In the genomic region with DNA sequence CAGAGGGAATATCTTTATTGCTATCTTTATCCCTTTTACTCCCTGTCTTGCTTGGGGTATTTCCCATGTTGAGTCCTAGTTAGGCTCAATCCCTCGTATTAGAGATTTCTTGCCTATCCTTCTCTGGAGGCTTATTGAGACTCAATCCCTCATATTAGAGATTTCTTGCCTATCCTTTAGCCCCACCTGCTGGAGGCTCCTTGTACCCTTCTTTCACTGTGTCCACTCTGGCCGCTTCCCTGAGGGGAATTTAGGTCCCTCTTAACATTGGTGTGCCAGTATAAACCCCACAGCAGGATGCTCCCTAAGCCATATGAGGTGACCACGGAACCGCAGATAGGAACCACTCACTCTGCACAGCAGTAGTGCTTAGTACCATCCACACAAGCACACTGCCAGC, we compare ENCODE assay signal across 10 cellular contexts.
DNase-seq lines count a peak whose midpoint lies in the region; TF ChIP-seq lines count a peak whose summit lies in the region.
"Had no signal": no experiment of that assay in that cellular context is flagged by ENCODE, and none has a peak within 500 bp of the region (broad histone marks: within the 10 kb centered on the region; RNA-seq: fewer than 3 reads in every experiment).

No MANE protein-coding gene starts in this region.

- no peak overlapping the region for H3K4me3 ChIP-seq in astrocyte of the spinal cord (ENCODE audit: low read depth, low read length)

- H3K9me3 Mint-ChIP-seq in neural crest cell = peaks cover 4% of the 10 kb centered on the region

- H3K4me3 Mint-ChIP-seq in neural crest cell = no peak overlapping the region

- H3K27ac Mint-ChIP-seq in neural crest cell (ENCODE audit: unreplicated experiment) = no peak overlapping the region

- DNase-seq in SKM-1 treated with dmso at 0.1 percent for 144 hours (lab: John Stamatoyannopoulos, UW; ENCODE audit: unreplicated experiment) (peak; percentile 16), SKM-1 (lab: John Stamatoyannopoulos, UW; ENCODE audit: unreplicated experiment) (no peak), astrocyte of the spinal cord (ENCODE audit: low read depth, low spot score) (no peak), neural crest cell (ENCODE audit: low read depth, low spot score) (peak; percentile 41), NCI-H524 treated with DMSO at 0.1 percent for 48 hours (lab: John Stamatoyannopoulos, UW) (no peak), UCSD-AML1 (lab: John Stamatoyannopoulos, UW; ENCODE audit: unreplicated experiment) (no peak), NCI-H146 (lab: John Stamatoyannopoulos, UW) (no peak)
- DNase-seq: activated CD8-positive, alpha-beta memory T cell treated with anti-CD3 and anti-CD28 coated beads, Interleukin-2, amount 50 U/mL, for 4 hours; SIG-M5 had no signal

- TF ChIP-seq CTCF in LNCAP (IDR thresholded peaks at IDR 0.05) (peak; percentile 37; the same call in 1 of the 2 replicates), astrocyte of the spinal cord (IDR thresholded peaks at IDR 0.05; ENCODE audit: low read depth, low read length) (peak; percentile 7), neural crest cell (conservative IDR thresholded peaks at IDR 0.05) (peak; percentile 46)

- no peaks in the 10 kb centered on the region for H3K27me3 Mint-ChIP-seq in neural crest cell (ENCODE audit: low read depth)

- no peaks in the 10 kb centered on the region for H3K4me1 Mint-ChIP-seq in neural crest cell

- in situ Hi-C loops in astrocyte of the spinal cord (cut with HindIII; ENCODE audit: low sequenced_read_pairs) = no loop called here

- H3K36me3 Mint-ChIP-seq in neural crest cell (ENCODE audit: low read depth) = peaks cover 5% of the 10 kb centered on the region

Comparison
In these comparisons a context has a peak if more than half of its experiments do, and no peak if none do; other contexts are left out.
1. DNase-seq: peak in SKM-1 treated with dmso at 0.1 percent for 144 hours (single experiment) and neural crest cell (single experiment); none in SKM-1 (single experiment), astrocyte of the spinal cord (single experiment), NCI-H524 treated with DMSO at 0.1 percent for 48 hours (single experiment), UCSD-AML1 (single experiment) and NCI-H146 (single experiment).
2. Peak in every context shown above with its lines, with median percentiles within 50 percentile points of each other: CTCF ChIP-seq.